ENCODE assay signal across 7 cellular contexts in genomic region chr5:157476699-157477408, GRCh38. TPM values are rescaled to one million over a fixed set of nuclear protein-coding genes. Genes with fewer than 3 reads are reported as not detected.
DNase-seq lines count a peak whose midpoint lies in the region; ATAC-seq and TF ChIP-seq lines count a peak whose summit lies in the region.

No MANE protein-coding gene starts in this region.

- ATAC-seq in GM18505 (IDR thresholded peaks at IDR 0.05; ENCODE audit: unreplicated experiment), result no peak

- H3K79me1 ChIP-seq in neuronal stem cell (ENCODE audit: low read depth, low read length), result no peaks in the 10 kb centered on the region

- no peak overlapping the region for H3K18ac ChIP-seq in neuronal stem cell (ENCODE audit: low read length)

- no peak overlapping the region for H2BK5ac ChIP-seq in neuronal stem cell (ENCODE audit: low read length)

- no peak overlapping the region for H3K4me2 ChIP-seq in neuronal stem cell (ENCODE audit: insufficient read depth, low read length, poor library complexity, severe bottlenecking)

- H3K4me3 ChIP-seq in HAP-1 (no peak overlapping the region), WERI-Rb-1 (ENCODE audit: low read depth, low read length) (no peak overlapping the region), neuronal stem cell (ENCODE audit: low read length in 2 of 2) (no peak overlapping the region)

- H3K23ac ChIP-seq in neuronal stem cell (ENCODE audit: low read depth, low read length, poor library complexity), result no peak overlapping the region

- DNase-seq in G401 (ENCODE audit: low spot score), result peak; percentile 85
- DNase-seq in HAP-1 (ENCODE audit: low spot score in 2 of 2), result peak; percentile 62 to 64
- DNase-seq in NCI-H2081 treated with DMSO at 0.1 percent for 48 hours (lab: John Stamatoyannopoulos, UW), result peak; percentile 54
- DNase-seq in WERI-Rb-1, result peak; percentile 61
- DNase-seq in fibroblast of the conjunctiva (ENCODE audit: low read depth), result peak; percentile 65
- peak; percentile 56 for DNase-seq in neuronal stem cell (ENCODE audit: low spot score)

- H3K36me3 ChIP-seq in HAP-1 (replicated peaks), result no peaks in the 10 kb centered on the region
- no peaks in the 10 kb centered on the region; the same call in 1 of the 2 replicates for H3K36me3 ChIP-seq in WERI-Rb-1
- H3K36me3 ChIP-seq in neuronal stem cell (replicated peaks in 1 of 2; ENCODE audit: control insufficient read depth in 2 of 2, insufficient read depth in 2 of 2, low read length in 2 of 2), result peaks cover 4 to 8% of the 10 kb centered on the region in 2 donors

- H2BK12ac ChIP-seq in neuronal stem cell (ENCODE audit: low read length), result no peak overlapping the region

- H3K14ac ChIP-seq in neuronal stem cell (ENCODE audit: low read length), result no peak overlapping the region

- H3K27me3 ChIP-seq in HAP-1 (ENCODE audit: low read depth) (no peaks in the 10 kb centered on the region), WERI-Rb-1 (ENCODE audit: insufficient read depth, low read depth, severe bottlenecking) (no peaks in the 10 kb centered on the region), neuronal stem cell (ENCODE audit: control insufficient read depth in 3 of 3, insufficient read depth in 3 of 3, low read depth in 1 of 3, low read length in 3 of 3) (no peaks in the 10 kb centered on the region)

- no peak overlapping the region for H2BK120ac ChIP-seq in neuronal stem cell (ENCODE audit: low read depth, low read length)

- no peaks in the 10 kb centered on the region for H3K9me3 ChIP-seq in HAP-1
- no peaks in the 10 kb centered on the region for H3K9me3 ChIP-seq in WERI-Rb-1 (ENCODE audit: severe bottlenecking)
- H3K9me3 ChIP-seq in neuronal stem cell (replicated peaks in 1 of 2; ENCODE audit: control insufficient read depth in 2 of 2, insufficient read depth in 1 of 2, low read depth in 1 of 2, low read length in 2 of 2), result peaks cover 0 to 2% of the 10 kb centered on the region in 2 donors

- H3K4me1 ChIP-seq in HAP-1 (no peaks in the 10 kb centered on the region), neuronal stem cell (ENCODE audit: control insufficient read depth in 2 of 2, insufficient read depth in 1 of 2, low read depth in 1 of 2, low read length in 2 of 2) (peaks cover 0 to 2% of the 10 kb centered on the region in 2 donors)

- in situ Hi-C loops in G401 (cut with HindIII; ENCODE audit: low sequenced_read_pairs) (no loop called here), HAP-1 (cut with MboI; ENCODE audit: low sequenced_read_pairs) (loop anchor here (5.0 kb wide), 1 partner anchor 135 kb away; no protein-coding TSS in a partner anchor)

- no peak overlapping the region for H3K4ac ChIP-seq in neuronal stem cell (ENCODE audit: low read length)

- H4K91ac ChIP-seq in neuronal stem cell (ENCODE audit: low read depth, low read length, poor library complexity), result no peak overlapping the region

- TF ChIP-seq POLR2A in GM18505 (IDR thresholded peaks at IDR 0.05; ENCODE audit: borderline replicate concordance, extremely low read depth, insufficient read depth, insufficient read length), result no peak

- H2AK5ac ChIP-seq in neuronal stem cell (ENCODE audit: low read depth, low read length), result no peak overlapping the region

- H2AFZ ChIP-seq in neuronal stem cell (ENCODE audit: low read length), result no peak overlapping the region

- H2BK15ac ChIP-seq in neuronal stem cell (ENCODE audit: low read length), result no peak overlapping the region

- H3K9ac ChIP-seq in neuronal stem cell (ENCODE audit: low read depth, low read length, poor library complexity), result no peak overlapping the region

- H4K8ac ChIP-seq in neuronal stem cell (ENCODE audit: low read depth, low read length), result no peak overlapping the region

- WGBS in neuronal stem cell (ENCODE audit: extremely low coverage in 2 of 2, insufficient read length in 2 of 2, insufficient replicate concordance in 1 of 2), 2 donors, result no CpG with 5 or more reads among the region's 8 CpGs

- H3K27ac ChIP-seq in WERI-Rb-1 (no peak overlapping the region), neuronal stem cell (replicated peaks; ENCODE audit: low read length) (no peak overlapping the region)

- TF ChIP-seq CTCF in WERI-Rb-1 (IDR thresholded peaks at IDR 0.05; ENCODE audit: low read depth, low read length), result peak; percentile 71

RNA-seq across cellular contexts. Expression of gene NIPAL4, which starts 16.8 kb away (rescaled TPM):
- total RNA-seq in G401 (2014; rRNA removed; shearing (Covaris generic)), result 0.18 and 0.58 TPM in 2 replicates
- polyA plus RNA-seq in neuronal stem cell (2013, experiment 1 of 2), result 0.15 TPM
- polyA plus RNA-seq in neuronal stem cell (2013, experiment 2 of 2), result 0.14 TPM
